ENCODE assay signal across 33 cellular contexts in the genomic region with DNA sequence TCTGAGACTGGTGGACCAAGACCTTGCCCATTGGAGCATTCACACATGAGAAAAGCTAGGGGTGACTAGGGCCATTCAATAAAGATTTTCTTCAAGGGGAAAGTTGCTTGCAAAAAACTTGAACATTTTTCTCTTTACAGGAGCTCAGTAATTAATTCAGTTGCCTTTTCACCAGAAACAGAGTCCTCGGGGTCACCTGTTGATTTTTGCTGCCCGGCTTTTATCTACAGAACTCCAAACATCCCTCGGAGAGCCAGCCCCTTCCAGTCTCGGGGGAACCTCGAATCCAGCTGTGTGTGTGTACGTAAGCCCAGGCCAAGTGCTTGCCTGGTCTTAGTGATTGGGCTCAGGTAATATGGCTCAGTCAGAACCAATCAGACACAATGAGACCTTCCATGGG.
"Had no signal": no experiment of that assay in that cellular context is flagged by ENCODE, and none has a peak within 500 bp of the region (broad histone marks: within the 10 kb centered on the region; RNA-seq: fewer than 3 reads in every experiment).

No MANE protein-coding gene starts in this region.

- H3K27me3 Mint-ChIP-seq: T-cell had no signal

- H3K36me3 ChIP-seq: SJCRH30 had no signal

- H3K4me2 ChIP-seq: PC-9 had no signal

- H3K9me3 Mint-ChIP-seq: T-cell had no signal

- H3K4me1 Mint-ChIP-seq: T-cell had no signal

- H3K4me3 Mint-ChIP-seq: T-cell had no signal

- H3K9me3 ChIP-seq: MG63, SJCRH30 had no signal

- H2AFZ ChIP-seq: PC-9 had no signal

- ATAC-seq: Panc1, Right ventricle myocardium inferior, SK-N-SH treated with all-trans-retinoic acid at 6 μM for 48 hours, T-cell had no signal

- H3K4me1 ChIP-seq: SJCRH30 had no signal

- H3K27ac Mint-ChIP-seq: T-cell had no signal

- H3K27ac ChIP-seq: PC-9, RWPE1, SJCRH30, SK-N-MC had no signal

- H3K27me3 ChIP-seq: MG63, SJCRH30 had no signal

- DNase-seq: Karpas-422, MG63, NCI-H1048, NCI-H1092 treated with DMSO at 0.1 percent for 48 hours, NCI-H1105 treated with DMSO at 0.1 percent for 48 hours, NCI-H1417, NCI-H1436, NCI-H146, NCI-H1694, NCI-H187, NCI-H1930, NCI-H2029 treated with DMSO at 0.1 percent for 48 hours, NCI-H2081 treated with DMSO at 0.1 percent for 48 hours, NCI-H2107, NCI-H2171, NCI-H226, NCI-H446 treated with DMSO at 0.1 percent for 48 hours, NCI-H510A, NCI-H524, NCI-H526, NCI-H69, NCI-H748 treated with DMSO at 0.1 percent for 48 hours, NCI-H82, PC-9, SHP77, SIG-M5, SJCRH30, T-cell had no signal
